In the genomic region with DNA sequence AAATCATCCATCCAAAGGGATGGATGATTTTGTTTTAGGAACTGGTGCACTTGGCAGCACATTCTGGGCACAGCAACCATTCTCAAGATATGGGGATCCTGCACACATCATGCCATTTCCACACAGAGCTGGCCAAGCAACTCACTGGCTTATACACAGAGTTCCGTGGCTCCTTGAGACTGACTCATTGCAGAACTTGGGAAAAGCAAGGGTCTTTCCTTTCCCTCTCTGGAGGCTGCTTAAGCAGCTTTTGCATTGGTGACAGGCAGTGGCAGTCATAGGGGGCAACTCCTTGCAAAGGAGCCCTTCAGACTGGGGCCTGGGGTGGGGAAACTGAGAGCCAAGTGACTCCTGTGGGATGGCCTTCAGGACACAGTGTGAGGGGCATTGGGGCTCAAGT, we compare ENCODE assay signal across 1 cellular context.
TF ChIP-seq lines count a peak whose summit lies in the region.

No MANE protein-coding gene starts in this region.

TF ChIP-seq in WTC11, 78 proteins besides CTCF, POLR2A, EP300 and RAD21:
- TF ChIP-seq TEAD1 (CRISPR knock-in tag; IDR thresholded peaks at IDR 0.05), result no peak
